Comparison of ENCODE assay signal across 21 cellular contexts in the genomic region with DNA sequence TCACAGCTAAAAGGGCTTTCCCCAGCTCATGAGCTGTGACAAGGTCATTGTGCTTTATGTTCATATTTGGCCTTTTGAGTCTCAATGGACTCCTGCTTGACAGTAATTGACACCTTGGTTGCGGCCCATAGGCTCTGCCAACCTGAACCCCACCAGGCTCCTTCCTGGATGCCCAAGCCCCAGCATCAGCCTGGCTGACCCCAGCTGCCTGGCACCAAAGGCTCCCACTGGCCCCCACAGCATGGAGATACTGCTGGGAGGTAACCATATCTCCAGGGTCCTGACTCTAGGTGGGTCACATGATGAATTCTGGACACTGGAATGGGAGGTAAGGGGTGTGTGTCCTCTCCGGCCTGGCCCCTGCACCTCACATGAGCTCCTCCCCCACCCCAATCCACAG.
"Had no signal": no experiment of that assay in that cellular context is flagged by ENCODE, and none has a peak within 500 bp of the region (broad histone marks: within the 10 kb centered on the region; RNA-seq: fewer than 3 reads in every experiment).

No MANE protein-coding gene starts in this region.

- H3K79me2 ChIP-seq: parathyroid adenoma had no signal

- H3K9ac ChIP-seq: parathyroid adenoma had no signal

- H3K27ac Mint-ChIP-seq: activated naive CD8-positive, alpha-beta T cell treated with anti-CD3 and anti-CD28 coated beads, Interleukin-2, amount 50 U/mL, for 24 hours; activated T-helper 1 cell treated with anti-CD3 and anti-CD28 coated beads, Interleukin-12 subunit alpha, Interleukin-12 subunit beta, Interleukin-2, Interleukin-4 antibody, amounts not matched to agents 30 ng/mL and 10 ng/mL and 1 ng/mL, durations not matched to agents 14 hours and 24 hours and 36 hours; dendritic cell treated with granulocyte-macrophage colony-stimulating factor and Interleukin-4, amounts not matched to agents 40 ng/mL and 50 ng/mL, for 4 days; nephron; WTC11 had no signal

- H3K4me3 Mint-ChIP-seq: activated naive CD8-positive, alpha-beta T cell treated with anti-CD3 and anti-CD28 coated beads, Interleukin-2, amount 50 U/mL, for 24 hours; activated T-helper 1 cell treated with anti-CD3 and anti-CD28 coated beads, Interleukin-12 subunit alpha, Interleukin-12 subunit beta, Interleukin-2, Interleukin-4 antibody, amounts not matched to agents 30 ng/mL and 10 ng/mL and 1 ng/mL, durations not matched to agents 14 hours and 24 hours and 36 hours; dendritic cell treated with granulocyte-macrophage colony-stimulating factor and Interleukin-4, amounts not matched to agents 40 ng/mL and 50 ng/mL, for 4 days; nephron; WTC11 had no signal

- DNase-seq: activated CD4-positive, alpha-beta T cell treated with anti-CD3 and anti-CD28 coated beads for 4 hours; activated CD4-positive, alpha-beta T cell treated with anti-CD3 and anti-CD28 coated beads, Interleukin-2, amount 50 U/mL, for 48 hours; activated gamma-delta T cell; activated naive CD4-positive, alpha-beta T cell treated with anti-CD3 and anti-CD28 coated beads, Interleukin-2, amount 50 U/mL, for 16 hours; activated naive CD8-positive, alpha-beta T cell treated with anti-CD3 and anti-CD28 coated beads, Interleukin-2, amount 50 U/mL, for 24 hours; effector CD4-positive, alpha-beta T cell; foreskin keratinocyte; left ventricle myocardium inferior; nucleus accumbens; right cardiac atrium; stimulated activated CD4-positive, alpha-beta T cell treated with anti-CD3 and anti-CD28 coated beads, Interleukin-1b, Interleukin-23, amount 100 ng/mL, for 48 hours; stomach; T-helper 9 cell; upper lobe of left lung had no signal

- H2AFZ ChIP-seq: parathyroid adenoma had no signal

- H3K9me3 ChIP-seq: stomach, suprapubic skin, upper lobe of left lung had no signal

- H3K27me3 Mint-ChIP-seq: dendritic cell treated with granulocyte-macrophage colony-stimulating factor and Interleukin-4, amounts not matched to agents 40 ng/mL and 50 ng/mL, for 4 days had no signal

- H3K4me3 ChIP-seq: left ventricle myocardium inferior, skin epidermis, stomach, suprapubic skin, upper lobe of left lung had no signal

- H3K9me3 Mint-ChIP-seq: dendritic cell treated with granulocyte-macrophage colony-stimulating factor and Interleukin-4, amounts not matched to agents 40 ng/mL and 50 ng/mL, for 4 days had no signal

- H3K4me1 ChIP-seq: parathyroid adenoma had no signal

- ATAC-seq: activated naive CD8-positive, alpha-beta T cell treated with anti-CD3 and anti-CD28 coated beads, Interleukin-2, amount 50 U/mL, for 24 hours; foreskin keratinocyte; right cardiac atrium; WTC11 had no signal

- H3K27ac ChIP-seq: foreskin keratinocyte, left ventricle myocardium inferior, parathyroid adenoma, skin epidermis, stomach, suprapubic skin, upper lobe of left lung had no signal

- H3K36me3 ChIP-seq: left ventricle myocardium inferior, stomach, suprapubic skin, upper lobe of left lung had no signal

- H3K27me3 ChIP-seq: foreskin keratinocyte, stomach, suprapubic skin, upper lobe of left lung had no signal
